Comparison of ENCODE assay signal across 8 cellular contexts in genomic region chr17:4790705-4791088, GRCh38. TPM values are rescaled to one million over a fixed set of nuclear protein-coding genes. Genes with fewer than 3 reads are reported as not detected.
DNase-seq lines count a peak whose midpoint lies in the region; ATAC-seq and TF ChIP-seq lines count a peak whose summit lies in the region.

No MANE protein-coding gene starts in this region.

- H3K4me1 ChIP-seq in BLaER1 (peaks cover 42% of the 10 kb centered on the region), NT2/D1 (ENCODE audit: insufficient read depth, insufficient read length) (peaks cover 2% of the 10 kb centered on the region), neural progenitor cell (peaks cover 13% of the 10 kb centered on the region)

- no peak for ATAC-seq in effector memory CD8-positive, alpha-beta T cell (replicated peaks)
- no peak for ATAC-seq in HG03520 (IDR thresholded peaks at IDR 0.05; ENCODE audit: unreplicated experiment)
- no peak for ATAC-seq in HG02885 (IDR thresholded peaks at IDR 0.05; ENCODE audit: poor library complexity, unreplicated experiment)

- H3K27ac Mint-ChIP-seq in effector memory CD8-positive, alpha-beta T cell: peak overlapping the region; percentile 94 to 95
- no peak overlapping the region for H3K27ac Mint-ChIP-seq in neural progenitor cell

- no peaks in the 10 kb centered on the region for H3K36me3 ChIP-seq in BLaER1
- H3K36me3 ChIP-seq in NT2/D1 (ENCODE audit: insufficient read depth, insufficient read length, low read length): no peaks in the 10 kb centered on the region
- no peaks in the 10 kb centered on the region for H3K36me3 ChIP-seq in neural progenitor cell

- H3K27ac ChIP-seq in BLaER1: no peak overlapping the region
- no peak overlapping the region for H3K27ac ChIP-seq in neural progenitor cell

- TF ChIP-seq CTCF in neural progenitor cell (IDR thresholded peaks at IDR 0.05): no peak

- H3K4me2 ChIP-seq in BLaER1 (peak overlapping the region; percentile 99), neural progenitor cell (peak overlapping the region; percentile 95)

- H3K79me2 ChIP-seq in neural progenitor cell (ENCODE audit: low read depth): no peaks in the 10 kb centered on the region

- H4K20me1 ChIP-seq in BLaER1 (peaks cover 24% of the 10 kb centered on the region), neural progenitor cell (ENCODE audit: low read depth) (peaks cover 9% of the 10 kb centered on the region)

- DNase-seq in NT2/D1 (ENCODE audit: low read depth, low spot score): no peak
- DNase-seq in effector memory CD8-positive, alpha-beta T cell: no peak
- DNase-seq in neural progenitor cell (ENCODE audit: low spot score): no peak
- DNase-seq in NCI-H524 treated with DMSO at 0.1 percent for 48 hours (lab: John Stamatoyannopoulos, UW): no peak
- DNase-seq in T1000 (lab: John Stamatoyannopoulos, UW): no peak

- H3K27me3 ChIP-seq in BLaER1: peaks cover 40% of the 10 kb centered on the region
- peaks cover 22% of the 10 kb centered on the region for H3K27me3 ChIP-seq in NT2/D1 (ENCODE audit: insufficient read depth, insufficient read length)
- H3K27me3 ChIP-seq in neural progenitor cell: peaks cover 74% of the 10 kb centered on the region

- peak overlapping the region; percentile 81 for H2AFZ ChIP-seq in neural progenitor cell (replicated peaks)

- H3F3A ChIP-seq in neural progenitor cell (ENCODE audit: low read depth): peaks cover 38% of the 10 kb centered on the region

- H3K4me3 Mint-ChIP-seq in effector memory CD8-positive, alpha-beta T cell: peak overlapping the region; percentile 91
- H3K4me3 Mint-ChIP-seq in neural progenitor cell: peak overlapping the region; percentile 88

- peaks cover 6% of the 10 kb centered on the region for H3K36me3 Mint-ChIP-seq in effector memory CD8-positive, alpha-beta T cell (ENCODE audit: insufficient read depth)
- H3K36me3 Mint-ChIP-seq in neural progenitor cell: no peaks in the 10 kb centered on the region

- peak overlapping the region; percentile 75 for H3K4me3 ChIP-seq in BLaER1
- H3K4me3 ChIP-seq in NT2/D1 (ENCODE audit: insufficient read length, low read depth): peak overlapping the region; percentile 75
- H3K4me3 ChIP-seq in neural progenitor cell: peak overlapping the region; percentile 85

- peaks cover 11 to 23% of the 10 kb centered on the region in 2 donors for H3K27me3 Mint-ChIP-seq in effector memory CD8-positive, alpha-beta T cell
- peaks cover 21% of the 10 kb centered on the region for H3K27me3 Mint-ChIP-seq in neural progenitor cell (ENCODE audit: insufficient read depth, low read depth)

- peak overlapping the region; percentile 79; the same call in 1 of the 2 replicates for H3K9ac ChIP-seq in BLaER1
- peak overlapping the region; percentile 61 for H3K9ac ChIP-seq in NT2/D1 (ENCODE audit: insufficient read length, low read depth)
- H3K9ac ChIP-seq in neural progenitor cell: no peak overlapping the region

- H3K9me3 ChIP-seq in BLaER1 (no peaks in the 10 kb centered on the region), NT2/D1 (ENCODE audit: insufficient read depth, low read length) (no peaks in the 10 kb centered on the region), neural progenitor cell (ENCODE audit: low read depth) (no peaks in the 10 kb centered on the region)

- peaks cover 13 to 15% of the 10 kb centered on the region in 2 donors for H3K4me1 Mint-ChIP-seq in effector memory CD8-positive, alpha-beta T cell (ENCODE audit: low read depth in 2 of 2)
- H3K4me1 Mint-ChIP-seq in neural progenitor cell: peaks cover 11% of the 10 kb centered on the region

- no peaks in the 10 kb centered on the region for H3K9me3 Mint-ChIP-seq in effector memory CD8-positive, alpha-beta T cell
- no peaks in the 10 kb centered on the region for H3K9me3 Mint-ChIP-seq in neural progenitor cell

RNA-seq across cellular contexts. Expression of gene GLTPD2, which starts 1.9 kb away (rescaled TPM):
- total RNA-seq in neural progenitor cell (ENCODE audit: low replicate concordance): not detected in 2 replicates

RNA-seq across cellular contexts. Expression of gene VMO1, which starts 4.5 kb away (rescaled TPM):
- 0.31 TPM in 1 of 2 replicates, not detected in the other for total RNA-seq in neural progenitor cell (ENCODE audit: low replicate concordance)

RNA-seq across cellular contexts. Expression of gene PSMB6, which starts 5.3 kb away (rescaled TPM):
- total RNA-seq in neural progenitor cell (ENCODE audit: low replicate concordance): 144 and 199 TPM in 2 replicates

RNA-seq across cellular contexts. Expression of gene PLD2, which starts 16.3 kb away (rescaled TPM):
- total RNA-seq in neural progenitor cell (ENCODE audit: low replicate concordance): 23.8 and 36.0 TPM in 2 replicates
